In the genomic region with DNA sequence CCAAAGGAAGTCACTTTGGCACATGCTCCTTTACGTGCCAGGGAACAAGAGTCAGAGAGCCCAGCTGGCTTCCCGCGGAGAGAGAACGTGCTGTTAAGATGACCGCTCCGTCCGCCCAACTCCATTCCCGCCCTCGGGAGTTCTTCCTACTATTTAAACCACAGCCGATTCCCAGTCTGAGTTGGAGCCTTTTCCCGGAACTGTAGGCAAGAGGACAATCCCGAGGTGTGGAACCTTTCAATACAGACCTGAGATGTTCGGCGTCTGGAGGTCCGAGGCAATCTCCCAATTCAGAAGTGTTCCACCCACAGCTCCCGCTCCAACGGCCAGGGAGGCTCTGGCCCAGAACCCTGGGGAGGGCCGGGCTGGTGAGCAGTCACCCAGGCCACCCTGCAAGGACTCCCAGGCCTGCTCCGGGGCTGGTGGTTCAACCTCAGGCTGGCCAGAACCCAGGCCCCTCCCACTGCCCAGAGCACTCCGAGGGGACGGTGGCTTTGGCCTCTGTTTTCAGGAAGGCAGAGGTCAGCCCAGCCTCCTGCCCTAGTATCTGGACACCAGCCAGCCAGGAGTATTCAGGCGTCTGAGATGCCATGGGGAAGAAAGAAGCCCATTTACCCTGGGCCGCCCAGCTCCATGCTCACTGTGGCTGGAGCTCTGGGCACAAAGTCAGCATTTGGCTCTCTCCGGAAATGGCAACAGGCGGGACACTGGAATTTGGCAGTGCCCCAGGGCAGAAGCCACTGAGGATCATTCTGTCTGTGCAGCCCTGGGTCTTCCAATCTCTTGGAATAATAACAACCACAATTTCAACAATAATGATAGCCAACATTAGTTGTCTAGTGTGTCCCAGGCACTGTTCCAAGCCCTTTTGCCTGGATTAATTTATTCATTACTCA, we compare ENCODE assay signal across 12 cellular contexts. TPM values are rescaled to one million over a fixed set of nuclear protein-coding genes. Genes with fewer than 3 reads are reported as not detected.
DNase-seq lines count a peak whose midpoint lies in the region; ATAC-seq and TF ChIP-seq lines count a peak whose summit lies in the region.
"Had no signal": no experiment of that assay in that cellular context is flagged by ENCODE, and none has a peak within 500 bp of the region (broad histone marks: within the 10 kb centered on the region; RNA-seq: fewer than 3 reads in every experiment).

No MANE protein-coding gene starts in this region.

- no peak for TF ChIP-seq EP300 in upper lobe of left lung (IDR thresholded peaks at IDR 0.05)

- no peaks in the 10 kb centered on the region for H3K9me3 Mint-ChIP-seq in natural killer cell treated with Interleukin-12 subunit alpha and Interleukin-12 subunit beta and Interleukin-15 and Interleukin-18, amount 100 ng/mL, for 72 hours
- H3K9me3 Mint-ChIP-seq: natural killer cell had no signal

- 53 to 59% methylated on average over 25 of the region's 25 CpGs for WGBS in esophagus, 2 donors
- WGBS in upper lobe of left lung, 2 donors, result 35 to 44% methylated on average over 21 of the region's 25 CpGs

- ATAC-seq in mucosa of descending colon, result peak; percentile 53
- ATAC-seq in upper lobe of left lung (ENCODE audit: low FRiP score in 2 of 2), result peak; percentile 62 to 66
- ATAC-seq in HG03520 (IDR thresholded peaks at IDR 0.05; ENCODE audit: unreplicated experiment), result no peak
- ATAC-seq in natural killer cell treated with Interleukin-12 subunit alpha and Interleukin-12 subunit beta and Interleukin-15 and Interleukin-18, amount 100 ng/mL, for 72 hours, result no peak
- no peak for ATAC-seq in HG02938 (IDR thresholded peaks at IDR 0.05; ENCODE audit: unreplicated experiment)
- ATAC-seq in activated CD4-positive, CD25-positive, alpha-beta regulatory T cell treated with anti-CD3 and anti-CD28 coated beads, Interleukin-2, amount 50 U/mL, for 24 hours, result no peak
- ATAC-seq: natural killer cell; stimulated activated effector memory CD8-positive, alpha-beta T cell treated with anti-CD3 and anti-CD28 coated beads, Interleukin-12 subunit alpha, Interleukin-12 subunit beta, amount 100 ng/mL, for 72 hours had no signal

- H3K27me3 ChIP-seq in esophagus (ENCODE audit: control insufficient read depth in 1 of 2, insufficient read depth in 2 of 2, low read length in 2 of 2), result no peaks in the 10 kb centered on the region
- no peaks in the 10 kb centered on the region for H3K27me3 ChIP-seq in upper lobe of left lung

- H3K36me3 Mint-ChIP-seq in natural killer cell treated with Interleukin-12 subunit alpha and Interleukin-12 subunit beta and Interleukin-15 and Interleukin-18, amount 100 ng/mL, for 72 hours, result no peaks in the 10 kb centered on the region
- H3K36me3 Mint-ChIP-seq: natural killer cell; stimulated activated effector memory CD8-positive, alpha-beta T cell treated with anti-CD3 and anti-CD28 coated beads, Interleukin-12 subunit alpha, Interleukin-12 subunit beta, amount 100 ng/mL, for 72 hours had no signal

- TF ChIP-seq CTCF in mucosa of descending colon (IDR thresholded peaks at IDR 0.05) (no peak), upper lobe of left lung (IDR thresholded peaks at IDR 0.05) (no peak)

- H3K4me3 Mint-ChIP-seq in natural killer cell treated with Interleukin-12 subunit alpha and Interleukin-12 subunit beta and Interleukin-15 and Interleukin-18, amount 100 ng/mL, for 72 hours, result no peak overlapping the region
- H3K4me3 Mint-ChIP-seq: natural killer cell; stimulated activated effector memory CD8-positive, alpha-beta T cell treated with anti-CD3 and anti-CD28 coated beads, Interleukin-12 subunit alpha, Interleukin-12 subunit beta, amount 100 ng/mL, for 72 hours had no signal

- peaks cover 20 to 22% of the 10 kb centered on the region in 2 donors for H3K27me3 Mint-ChIP-seq in natural killer cell treated with Interleukin-12 subunit alpha and Interleukin-12 subunit beta and Interleukin-15 and Interleukin-18, amount 100 ng/mL, for 72 hours

- peaks cover 0 to 12% of the 10 kb centered on the region in 2 donors for H3K4me1 ChIP-seq in esophagus (ENCODE audit: control insufficient read depth in 2 of 2, insufficient read depth in 2 of 2, low read length in 1 of 2)
- H3K4me1 ChIP-seq in mucosa of descending colon (ENCODE audit: low read depth), result peaks cover 10% of the 10 kb centered on the region
- peaks cover 46 to 79% (median 74%) of the 10 kb centered on the region in 4 donors for H3K4me1 ChIP-seq in upper lobe of left lung

- TF ChIP-seq POLR2A in upper lobe of left lung (IDR thresholded peaks at IDR 0.05), result peak in 1 of 4 donors; percentile 8

- H3K4me1 Mint-ChIP-seq in natural killer cell treated with Interleukin-12 subunit alpha and Interleukin-12 subunit beta and Interleukin-15 and Interleukin-18, amount 100 ng/mL, for 72 hours (ENCODE audit: low read depth in 2 of 2), result peaks cover 0 to 2% of the 10 kb centered on the region in 2 donors
- H3K4me1 Mint-ChIP-seq: natural killer cell; stimulated activated effector memory CD8-positive, alpha-beta T cell treated with anti-CD3 and anti-CD28 coated beads, Interleukin-12 subunit alpha, Interleukin-12 subunit beta, amount 100 ng/mL, for 72 hours had no signal

- H3K36me3 ChIP-seq in esophagus (ENCODE audit: control insufficient read depth in 2 of 2, insufficient read depth in 2 of 2, low read length in 1 of 2), result peaks cover 0 to 14% of the 10 kb centered on the region in 2 donors
- H3K36me3 ChIP-seq in mucosa of descending colon (ENCODE audit: low read depth), result no peaks in the 10 kb centered on the region
- H3K36me3 ChIP-seq in upper lobe of left lung, result peaks cover 0 to 4% (median 0%) of the 10 kb centered on the region in 4 donors

- H3K9me3 ChIP-seq in esophagus (ENCODE audit: control insufficient read depth in 2 of 2, insufficient read depth in 1 of 2, low read depth in 1 of 2, low read length in 1 of 2) (peaks cover 0 to 3% of the 10 kb centered on the region in 2 donors), mucosa of descending colon (no peaks in the 10 kb centered on the region), upper lobe of left lung (peaks cover 0 to 6% (median 0%) of the 10 kb centered on the region in 4 donors)

- H3K27ac ChIP-seq in esophagus (ENCODE audit: low read depth in 2 of 2, low read length in 1 of 2), result peak overlapping the region; percentile 60 to 90
- peak overlapping the region; percentile 84 to 91 (median 88) for H3K27ac ChIP-seq in upper lobe of left lung

- intact Hi-C loops in mucosa of descending colon (cut with DNase I, micrococcal nuclease), result no loop called here

- H3K4me3 ChIP-seq in esophagus (ENCODE audit: low read depth in 1 of 2, low read length in 2 of 2) (no peak overlapping the region), mucosa of descending colon (no peak overlapping the region), upper lobe of left lung (peak overlapping the region in 3 of 4 donors; percentile 8 to 35 (median 20))

- no peak overlapping the region for H3K27ac Mint-ChIP-seq in natural killer cell treated with Interleukin-12 subunit alpha and Interleukin-12 subunit beta and Interleukin-15 and Interleukin-18, amount 100 ng/mL, for 72 hours
- H3K27ac Mint-ChIP-seq: natural killer cell; stimulated activated effector memory CD8-positive, alpha-beta T cell treated with anti-CD3 and anti-CD28 coated beads, Interleukin-12 subunit alpha, Interleukin-12 subunit beta, amount 100 ng/mL, for 72 hours had no signal

- peak; percentile 86 for DNase-seq in NCI-H2196 (lab: John Stamatoyannopoulos, UW; ENCODE audit: unreplicated experiment)
- DNase-seq in mucosa of descending colon, result peak; percentile 42 to 66 (median 62)
- DNase-seq in upper lobe of left lung, result peak; percentile 69 to 81
- DNase-seq in natural killer cell treated with Interleukin-12 subunit alpha and Interleukin-12 subunit beta and Interleukin-15 and Interleukin-18, amount 100 ng/mL, for 72 hours (ENCODE audit: low spot score), result no peak
- DNase-seq: activated CD4-positive, CD25-positive, alpha-beta regulatory T cell; natural killer cell; NCI-H2107 had no signal

RNA-seq across cellular contexts. Expression of a gene that starts 21.4 kb away (rescaled TPM):
- polyA plus RNA-seq in esophagus, result 10 to 100 TPM; 68.6 to 90.9 TPM
- total RNA-seq in mucosa of descending colon, result 10 to 100 TPM; 73.0 to 92.9 (median 84.3) TPM
- total RNA-seq in upper lobe of left lung, result 1,000 to 10,000 TPM in 1 of 6 donors, 100 to 1,000 TPM in 5; 261 to 1,020 (median 640) TPM
- total RNA-seq in natural killer cell treated with Interleukin-12 subunit alpha and Interleukin-12 subunit beta and Interleukin-15 and Interleukin-18, amount 100 ng/mL, for 72 hours, result not detected
- total RNA-seq: natural killer cell had no signal

Comparison
In these comparisons a context has a peak if more than half of its experiments do, and no peak if none do; other contexts are left out.
1. H3K4me3 ChIP-seq: peak in upper lobe of left lung (3 of 4); none in esophagus (0 of 2) and mucosa of descending colon (single experiment).
2. ATAC-seq: peak in mucosa of descending colon (single experiment) and upper lobe of left lung (2 of 2); none in HG03520 (single experiment), natural killer cell treated with Interleukin-12 subunit alpha and Interleukin-12 subunit beta and Interleukin-15 and Interleukin-18, amount 100 ng/mL, for 72 hours (0 of 2), HG02938 (single experiment) and activated CD4-positive, CD25-positive, alpha-beta regulatory T cell treated with anti-CD3 and anti-CD28 coated beads, Interleukin-2, amount 50 U/mL, for 24 hours (0 of 2).
3. RNA of a gene that starts 21.4 kb away (total RNA-seq): 261 to 1,020 TPM in upper lobe of left lung and 73.0 to 92.9 TPM in mucosa of descending colon; not detected in natural killer cell treated with Interleukin-12 subunit alpha and Interleukin-12 subunit beta and Interleukin-15 and Interleukin-18, amount 100 ng/mL, for 72 hours; every median in the first group is over 10 times any median in the second.